Comparison of ENCODE assay signal across 25 cellular contexts in genomic region chr3:28980131-28980530, GRCh38.
DNase-seq lines count a peak whose midpoint lies in the region; FAIRE-seq and TF ChIP-seq lines count a peak whose summit lies in the region.
"Had no signal": no experiment of that assay in that cellular context is flagged by ENCODE, and none has a peak within 500 bp of the region (broad histone marks: within the 10 kb centered on the region; RNA-seq: fewer than 3 reads in every experiment).

No MANE protein-coding gene starts in this region.

- no peak overlapping the region for H3K27ac Mint-ChIP-seq in neural progenitor cell
- H3K27ac Mint-ChIP-seq: B cell; CD4-positive, alpha-beta T cell; CD8-positive, alpha-beta T cell had no signal

- no peak for DNase-seq in neural progenitor cell (ENCODE audit: low spot score)
- no peak for DNase-seq in GM19238 (ENCODE audit: insufficient read length, low spot score)
- no peak for DNase-seq in NCI-H2081 treated with DMSO at 0.1 percent for 48 hours (lab: John Stamatoyannopoulos, UW)
- no peak for DNase-seq in urothelium cell line (ENCODE audit: low spot score)
- DNase-seq in activated CD8-positive, alpha-beta memory T cell treated with anti-CD3 and anti-CD28 coated beads, Interleukin-2, amount 50 U/mL, for 48 hours = no peak
- DNase-seq: 8988T; AML-193; Caco-2; Calu3; CD4-positive, alpha-beta T cell; CD8-positive, alpha-beta T cell; DMS79 treated with DMSO at 0.1 percent for 48 hours; GDM1 had no signal

- H2AFZ ChIP-seq in ACC112 (ENCODE audit: low read length, unreplicated experiment) (peak overlapping the region; percentile 27), OCI-LY1 (ENCODE audit: low read length) (peak overlapping the region; percentile 78), neural progenitor cell (replicated peaks) (peak overlapping the region; percentile 10)

- H3K27me3 Mint-ChIP-seq in neural progenitor cell (ENCODE audit: insufficient read depth, low read depth) = no peaks in the 10 kb centered on the region
- H3K27me3 Mint-ChIP-seq: B cell; CD4-positive, alpha-beta T cell had no signal

- H3F3A ChIP-seq in OCI-LY1 (ENCODE audit: insufficient read depth, low read length) (no peaks in the 10 kb centered on the region), neural progenitor cell (ENCODE audit: low read depth) (no peaks in the 10 kb centered on the region)

- H3K4me3 ChIP-seq in ACC112 (ENCODE audit: low read depth, low read length) = no peak overlapping the region
- no peak overlapping the region for H3K4me3 ChIP-seq in OCI-LY1 (ENCODE audit: low read depth, low read length, poor library complexity, severe bottlenecking)
- H3K4me3 ChIP-seq in neural progenitor cell = no peak overlapping the region
- H3K4me3 ChIP-seq: BLaER1 treated with 17β-estradiol and CSF1 and Interleukin-3, amounts not matched to agents 10 nM and 100 nM; GM12878 had no signal

- H3K4me3 Mint-ChIP-seq in neural progenitor cell = no peak overlapping the region
- H3K4me3 Mint-ChIP-seq: B cell; CD4-positive, alpha-beta T cell; CD8-positive, alpha-beta T cell had no signal

- no peak for TF ChIP-seq CTCF in OCI-LY1 (IDR thresholded peaks at IDR 0.05; ENCODE audit: low read length)
- TF ChIP-seq CTCF in neural progenitor cell (IDR thresholded peaks at IDR 0.05) = no peak

- H3K79me2 ChIP-seq in ACC112 (ENCODE audit: control insufficient read depth, insufficient read depth, low read length, unreplicated experiment) = no peaks in the 10 kb centered on the region
- no peaks in the 10 kb centered on the region for H3K79me2 ChIP-seq in OCI-LY1 (ENCODE audit: insufficient read depth, low read length)
- H3K79me2 ChIP-seq in neural progenitor cell (ENCODE audit: low read depth) = no peaks in the 10 kb centered on the region

- H3K9me3 ChIP-seq in OCI-LY1 (ENCODE audit: low read length) = no peaks in the 10 kb centered on the region
- H3K9me3 ChIP-seq in neural progenitor cell (ENCODE audit: low read depth) = no peaks in the 10 kb centered on the region
- H3K9me3 ChIP-seq: BLaER1 treated with 17β-estradiol and CSF1 and Interleukin-3, amounts not matched to agents 10 nM and 100 nM; Caco-2 had no signal

- H3K27me3 ChIP-seq in ACC112 (ENCODE audit: insufficient read depth, low read length) = no peaks in the 10 kb centered on the region
- H3K27me3 ChIP-seq in OCI-LY1 (ENCODE audit: insufficient read depth, low read length) = no peaks in the 10 kb centered on the region
- H3K27me3 ChIP-seq in neural progenitor cell = no peaks in the 10 kb centered on the region
- H3K27me3 ChIP-seq: BLaER1 treated with 17β-estradiol and CSF1 and Interleukin-3, amounts not matched to agents 10 nM and 100 nM had no signal

- no peaks in the 10 kb centered on the region for H3K9me3 Mint-ChIP-seq in neural progenitor cell
- H3K9me3 Mint-ChIP-seq: CD4-positive, alpha-beta T cell; CD8-positive, alpha-beta T cell had no signal

- H3K36me3 ChIP-seq in ACC112 (ENCODE audit: insufficient read depth, low read length) (no peaks in the 10 kb centered on the region), OCI-LY1 (ENCODE audit: insufficient read depth, low read length) (no peaks in the 10 kb centered on the region), neural progenitor cell (no peaks in the 10 kb centered on the region)
- H3K36me3 ChIP-seq: BLaER1 treated with 17β-estradiol and CSF1 and Interleukin-3, amounts not matched to agents 10 nM and 100 nM had no signal

- no peaks in the 10 kb centered on the region for H4K20me1 ChIP-seq in OCI-LY1 (ENCODE audit: insufficient read depth, low read length)
- H4K20me1 ChIP-seq in neural progenitor cell (ENCODE audit: low read depth) = no peaks in the 10 kb centered on the region
- H4K20me1 ChIP-seq: BLaER1 treated with 17β-estradiol and CSF1 and Interleukin-3, amounts not matched to agents 10 nM and 100 nM had no signal

- H3K4me1 ChIP-seq in ACC112 (ENCODE audit: control insufficient read depth, insufficient read depth, low read length, unreplicated experiment) = no peaks in the 10 kb centered on the region
- H3K4me1 ChIP-seq in OCI-LY1 (ENCODE audit: insufficient read depth, low read length, severe bottlenecking) = peaks cover 9% of the 10 kb centered on the region
- no peaks in the 10 kb centered on the region for H3K4me1 ChIP-seq in neural progenitor cell
- H3K4me1 ChIP-seq: BLaER1 treated with 17β-estradiol and CSF1 and Interleukin-3, amounts not matched to agents 10 nM and 100 nM; Caco-2 had no signal

- peaks cover 2% of the 10 kb centered on the region for H3K4me1 Mint-ChIP-seq in neural progenitor cell
- H3K4me1 Mint-ChIP-seq: B cell had no signal

- H3K4me2 ChIP-seq in OCI-LY1 (ENCODE audit: low read length) (no peak overlapping the region), neural progenitor cell (no peak overlapping the region)
- H3K4me2 ChIP-seq: BLaER1 treated with 17β-estradiol and CSF1 and Interleukin-3, amounts not matched to agents 10 nM and 100 nM had no signal

- peak; percentile 23 for FAIRE-seq in G401.6 (lab: Jason Lieb, UNC)
- FAIRE-seq in urothelium cell line (lab: Jason Lieb, UNC) = no peak
- FAIRE-seq: A204.1, D721Med, GM12878, GM12892, GM18507, GM19239 had no signal

- H3K9ac ChIP-seq in OCI-LY1 (ENCODE audit: low read length) = no peak overlapping the region
- H3K9ac ChIP-seq in neural progenitor cell = no peak overlapping the region
- H3K9ac ChIP-seq: BLaER1 treated with 17β-estradiol and CSF1 and Interleukin-3, amounts not matched to agents 10 nM and 100 nM had no signal

- H3K9me2 ChIP-seq in OCI-LY1 (ENCODE audit: low read depth, low read length) = no peaks in the 10 kb centered on the region

- no peaks in the 10 kb centered on the region for H3K36me3 Mint-ChIP-seq in neural progenitor cell
- H3K36me3 Mint-ChIP-seq: CD8-positive, alpha-beta T cell had no signal

- H3K27ac ChIP-seq in ACC112 (ENCODE audit: low read depth, low read length) (no peak overlapping the region), OCI-LY1 (ENCODE audit: low read depth, low read length, poor library complexity, severe bottlenecking) (no peak overlapping the region), neural progenitor cell (no peak overlapping the region)
- H3K27ac ChIP-seq: BLaER1 treated with 17β-estradiol and CSF1 and Interleukin-3, amounts not matched to agents 10 nM and 100 nM; C4-2B had no signal

Comparison
In these comparisons a context has a peak if more than half of its experiments do, and no peak if none do; other contexts are left out.
1. H2AFZ ChIP-seq: peak in every context shown above with its lines; median percentile 78 in OCI-LY1; 27 in ACC112; 10 in neural progenitor cell.